ENCODE assay signal across 12 cellular contexts in the genomic region with DNA sequence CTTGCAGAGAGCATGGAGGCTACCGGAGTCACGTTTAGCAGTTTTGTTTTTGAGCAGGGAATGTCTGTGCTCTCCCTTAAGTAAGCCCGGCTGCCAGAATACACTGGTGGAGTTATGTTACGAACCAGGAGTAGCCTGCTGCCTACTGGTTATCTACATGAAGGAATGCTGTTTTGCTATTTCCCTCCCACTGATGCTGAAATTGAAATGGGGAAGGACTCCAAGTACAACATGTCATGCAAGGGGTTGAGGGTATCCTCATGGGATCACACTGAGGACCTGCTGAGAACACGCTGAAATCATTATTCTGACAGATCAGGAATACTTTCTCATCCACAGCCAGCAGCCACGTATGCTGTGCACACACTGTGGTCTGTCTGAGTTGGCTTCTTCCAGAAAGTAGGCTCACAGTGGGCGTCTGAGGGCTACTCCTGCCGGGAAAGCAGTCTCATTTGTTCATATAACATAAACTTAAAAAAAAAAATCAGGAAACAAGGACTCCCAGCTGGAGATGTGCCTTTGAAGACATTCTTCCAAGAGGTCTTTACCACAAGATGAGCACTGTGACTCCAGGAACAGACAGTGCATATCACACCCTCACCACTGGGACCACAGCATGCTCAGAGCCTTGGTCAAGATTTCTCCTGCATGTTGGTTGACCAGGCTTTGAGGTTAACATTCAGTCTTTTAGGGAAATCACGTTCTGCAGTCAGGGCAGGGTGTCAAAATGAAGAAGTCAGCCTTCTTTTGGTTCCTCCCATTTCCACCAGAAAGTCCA.
DNase-seq lines count a peak whose midpoint lies in the region; ATAC-seq, FAIRE-seq and TF ChIP-seq lines count a peak whose summit lies in the region.
"Had no signal": no experiment of that assay in that cellular context is flagged by ENCODE, and none has a peak within 500 bp of the region (broad histone marks: within the 10 kb centered on the region; RNA-seq: fewer than 3 reads in every experiment).

No MANE protein-coding gene starts in this region.

- no peaks in the 10 kb centered on the region for H3K79me2 ChIP-seq in smooth muscle cell (ENCODE audit: low read depth)

- no peaks in the 10 kb centered on the region for H3K4me1 ChIP-seq in smooth muscle cell (ENCODE audit: low read depth)

- H3K9me3 Mint-ChIP-seq in activated T-helper 17 cell treated with anti-CD3 and anti-CD28 coated beads, Interleukin-2, amount 50 U/mL, for 72 hours: no peaks in the 10 kb centered on the region
- H3K9me3 Mint-ChIP-seq: natural killer cell had no signal

- no peaks in the 10 kb centered on the region for H3K36me3 Mint-ChIP-seq in activated T-helper 17 cell treated with anti-CD3 and anti-CD28 coated beads, Interleukin-2, amount 50 U/mL, for 72 hours (ENCODE audit: low read depth)
- H3K36me3 Mint-ChIP-seq: natural killer cell had no signal

- no peaks in the 10 kb centered on the region for H3K36me3 ChIP-seq in smooth muscle cell (ENCODE audit: low read depth)

- peak overlapping the region; percentile 65 for H3K27ac ChIP-seq in smooth muscle cell (ENCODE audit: low read depth)

- H3K9ac ChIP-seq in smooth muscle cell (ENCODE audit: low read depth): peak overlapping the region; percentile 8

- no peak for ATAC-seq in activated T-helper 17 cell treated with anti-CD3 and anti-CD28 coated beads, Interleukin-2, amount 50 U/mL, for 72 hours (replicated peaks)
- ATAC-seq: GM12878, PC-3 had no signal

- no peak overlapping the region for H2AFZ ChIP-seq in smooth muscle cell (ENCODE audit: low read depth)

- peak overlapping the region; percentile 76 for H3K4me2 ChIP-seq in smooth muscle cell

- DNase-seq in GM04503 (ENCODE audit: low read depth) (peak; percentile 97), dedifferentiated amniotic fluid mesenchymal stem cell (ENCODE audit: extremely low spot score) (peak; percentile 93), islet precursor cell (peak; percentile 47), smooth muscle cell (lab: John Stamatoyannopoulos, UW; ENCODE audit: unreplicated experiment) (no peak), H54 (ENCODE audit: insufficient read length, low spot score) (no peak), frontal cortex (ENCODE audit: low spot score in 2 of 2) (no peak)
- DNase-seq in stimulated activated CD4-positive, alpha-beta T cell treated with anti-CD3 and anti-CD28 coated beads, Interleukin-2, amount 100 ng/mL, for 48 hours: no peak
- DNase-seq: activated naive CD4-positive, alpha-beta T cell treated with Interleukin-2 at 50 U/mL for 16 hours; natural killer cell; PC-3 had no signal

- H4K20me1 ChIP-seq in smooth muscle cell (ENCODE audit: low read depth): no peaks in the 10 kb centered on the region

- H3K27ac Mint-ChIP-seq in activated T-helper 17 cell treated with anti-CD3 and anti-CD28 coated beads, Interleukin-2, amount 50 U/mL, for 72 hours: no peak overlapping the region
- H3K27ac Mint-ChIP-seq: natural killer cell had no signal

- no peak for TF ChIP-seq CTCF in smooth muscle cell (IDR thresholded peaks at IDR 0.05; ENCODE audit: borderline replicate concordance, insufficient read depth, poor library complexity, severe bottlenecking)

- peak overlapping the region; percentile 11 for H3K4me3 ChIP-seq in smooth muscle cell
- H3K4me3 ChIP-seq: GM12878 had no signal

- H3K27me3 Mint-ChIP-seq in activated T-helper 17 cell treated with anti-CD3 and anti-CD28 coated beads, Interleukin-2, amount 50 U/mL, for 72 hours: peaks cover 14% of the 10 kb centered on the region

- H3K4me1 Mint-ChIP-seq in activated T-helper 17 cell treated with anti-CD3 and anti-CD28 coated beads, Interleukin-2, amount 50 U/mL, for 72 hours: no peaks in the 10 kb centered on the region

- H3K4me3 Mint-ChIP-seq in activated T-helper 17 cell treated with anti-CD3 and anti-CD28 coated beads, Interleukin-2, amount 50 U/mL, for 72 hours: no peak overlapping the region
- H3K4me3 Mint-ChIP-seq: natural killer cell had no signal

- no peaks in the 10 kb centered on the region for H3K9me3 ChIP-seq in smooth muscle cell (replicated peaks; ENCODE audit: low read depth)

- 29% methylated on average over 9 of the region's 9 CpGs for WGBS in smooth muscle cell (ENCODE audit: low lambda C conversion rate)

- no peaks in the 10 kb centered on the region for H3K27me3 ChIP-seq in smooth muscle cell (ENCODE audit: low read depth)

- no peak for TF ChIP-seq POLR2A in H54 (IDR thresholded peaks at IDR 0.05; ENCODE audit: low read depth, low read length)

- FAIRE-seq in H54 (lab: Jason Lieb, UNC) (no peak), frontal cortex (lab: Jason Lieb, UNC) (no peak)
- FAIRE-seq: GM12878 had no signal

- H3F3A ChIP-seq in smooth muscle cell (ENCODE audit: low read depth): peaks cover 9% of the 10 kb centered on the region

Comparison
In these comparisons a context has a peak if more than half of its experiments do, and no peak if none do; other contexts are left out.
1. DNase-seq: peak in GM04503 (single experiment), dedifferentiated amniotic fluid mesenchymal stem cell (single experiment) and islet precursor cell (single experiment); none in smooth muscle cell (single experiment), stimulated activated CD4-positive, alpha-beta T cell treated with anti-CD3 and anti-CD28 coated beads, Interleukin-2, amount 100 ng/mL, for 48 hours (0 of 2), H54 (single experiment) and frontal cortex (0 of 2).